In the genomic region with DNA sequence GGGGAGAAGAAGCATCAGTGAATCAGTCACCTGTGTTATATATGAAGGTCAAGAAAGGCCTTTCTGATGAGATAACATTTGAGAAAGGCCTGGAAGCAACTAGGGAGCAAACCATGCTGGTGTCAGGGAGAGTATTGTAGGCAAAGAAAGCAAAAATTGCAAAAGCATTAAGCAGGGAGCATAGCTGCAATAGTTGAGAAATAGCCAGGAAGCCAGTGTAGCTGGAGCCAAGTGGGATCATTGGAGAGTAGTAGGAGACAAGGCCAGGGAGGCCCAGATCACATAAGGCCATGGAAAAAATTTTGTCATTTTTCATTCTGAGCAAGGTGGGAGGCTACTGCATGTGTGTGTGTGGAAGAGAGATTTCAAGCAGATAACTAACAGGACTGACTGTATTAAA, we compare ENCODE assay signal across 19 cellular contexts. TPM values are rescaled to one million over a fixed set of nuclear protein-coding genes. Genes with fewer than 3 reads are reported as not detected.
DNase-seq lines count a peak whose midpoint lies in the region; ATAC-seq and TF ChIP-seq lines count a peak whose summit lies in the region.
"Had no signal": no experiment of that assay in that cellular context is flagged by ENCODE, and none has a peak within 500 bp of the region (broad histone marks: within the 10 kb centered on the region; RNA-seq: fewer than 3 reads in every experiment).

No MANE protein-coding gene starts in this region.

- H2AK5ac ChIP-seq in mesendoderm (ENCODE audit: low read length), result no peak overlapping the region

- no peak overlapping the region for H4K5ac ChIP-seq in mesendoderm (ENCODE audit: low read length)

- H3K27ac Mint-ChIP-seq in HFFc6, result peak overlapping the region; percentile 59
- H3K27ac Mint-ChIP-seq: CD4-positive, alpha-beta memory T cell; H9 had no signal

- H3K4me1 ChIP-seq in mesendoderm (ENCODE audit: control insufficient read depth, low read depth, low read length), result no peaks in the 10 kb centered on the region
- H3K4me1 ChIP-seq: BLaER1 had no signal

- H3K4me2 ChIP-seq in mesendoderm (ENCODE audit: low read length), result no peak overlapping the region
- H3K4me2 ChIP-seq: BLaER1 had no signal

- H3K9me3 Mint-ChIP-seq in HFFc6, result no peaks in the 10 kb centered on the region
- H3K9me3 Mint-ChIP-seq: CD4-positive, alpha-beta memory T cell; H9 had no signal

- no peak overlapping the region for H3K18ac ChIP-seq in mesendoderm (ENCODE audit: low read length)

- no peaks in the 10 kb centered on the region for H3K36me3 ChIP-seq in mesendoderm (ENCODE audit: control insufficient read depth, insufficient read depth, low read length)
- H3K36me3 ChIP-seq: BLaER1, SJCRH30 had no signal

- H3K23ac ChIP-seq in mesendoderm (ENCODE audit: low read length), result no peak overlapping the region

- no peaks in the 10 kb centered on the region for H3K79me2 ChIP-seq in mesendoderm (ENCODE audit: control insufficient read depth, insufficient read depth, low read length)

- no peak overlapping the region for H2BK15ac ChIP-seq in mesendoderm (replicated peaks; ENCODE audit: low read depth)

- H3K4me3 ChIP-seq in mesendoderm (ENCODE audit: low read length), result no peak overlapping the region
- H3K4me3 ChIP-seq: BLaER1, SJCRH30 had no signal

- no peaks in the 10 kb centered on the region for H3K27me3 ChIP-seq in mesendoderm (ENCODE audit: insufficient read depth, low read length, poor library complexity)
- H3K27me3 ChIP-seq: BLaER1, SJCRH30 had no signal

- H4K8ac ChIP-seq in mesendoderm (ENCODE audit: low read depth, low read length), result no peak overlapping the region

- H3K4me3 Mint-ChIP-seq in HFFc6, result no peak overlapping the region
- H3K4me3 Mint-ChIP-seq: CD4-positive, alpha-beta memory T cell; H9 had no signal

- ATAC-seq in GM18498 (IDR thresholded peaks at IDR 0.05; ENCODE audit: unreplicated experiment) (no peak), HG03520 (IDR thresholded peaks at IDR 0.05; ENCODE audit: unreplicated experiment) (no peak)
- ATAC-seq: Panc1 had no signal

- H3K79me1 ChIP-seq in mesendoderm (ENCODE audit: low read length), result no peaks in the 10 kb centered on the region

- no peak for TF ChIP-seq CTCF in HFFc6 (IDR thresholded peaks at IDR 0.05)

- peaks cover 13% of the 10 kb centered on the region for H3K36me3 Mint-ChIP-seq in HFFc6 (ENCODE audit: low read depth)
- H3K36me3 Mint-ChIP-seq: CD4-positive, alpha-beta memory T cell had no signal

- no peak overlapping the region for H3K56ac ChIP-seq in mesendoderm (ENCODE audit: low read length)

- H3K27me3 Mint-ChIP-seq in HFFc6 (ENCODE audit: insufficient read depth), result no peaks in the 10 kb centered on the region

- peak; percentile 71 for DNase-seq in AG08395 (ENCODE audit: low spot score)
- DNase-seq in HFFc6, result no peak
- DNase-seq in dedifferentiated amniotic fluid mesenchymal stem cell (ENCODE audit: extremely low spot score), result peak; percentile 40
- DNase-seq in mesendoderm, result peak; percentile 73
- no peak for DNase-seq in NCI-H510A (lab: John Stamatoyannopoulos, UW)
- no peak for DNase-seq in SK-N-DZ (ENCODE audit: low spot score)
- DNase-seq: 8988T; CD4-positive, alpha-beta memory T cell; DMS153; H9; NCI-H1048; NCI-H1436; NCI-H1930; NCI-H69; SJCRH30 had no signal

- H3K4ac ChIP-seq in mesendoderm (ENCODE audit: low read depth, low read length), result no peak overlapping the region

- no peak overlapping the region for H2BK5ac ChIP-seq in mesendoderm (ENCODE audit: low read length)

- no peak overlapping the region for H3K27ac ChIP-seq in mesendoderm (ENCODE audit: low read depth, low read length)
- H3K27ac ChIP-seq: BLaER1, SJCRH30 had no signal

- no peak overlapping the region for H3K9ac ChIP-seq in mesendoderm (ENCODE audit: low read length)
- H3K9ac ChIP-seq: BLaER1 had no signal

- no peak overlapping the region for H2BK120ac ChIP-seq in mesendoderm (ENCODE audit: low read depth, low read length)

- peaks cover 50% of the 10 kb centered on the region for H3K4me1 Mint-ChIP-seq in HFFc6 (ENCODE audit: low read depth)
- H3K4me1 Mint-ChIP-seq: CD4-positive, alpha-beta memory T cell had no signal

RNA-seq across cellular contexts. Expression of a gene that starts 18.8 kb away (rescaled TPM):
- 10 to 100 TPM; 40.7 to 50.7 (median 47.4) TPM for total RNA-seq in HFFc6 (2021; fragmentation: NEBNext Ultra II Directional; extraction: Animal tissue kit (Norgen Biotek cat#: 25700))
- polyA plus RNA-seq in mesendoderm (2013, experiment 1 of 2), result 62.9 TPM
- 61.1 TPM for polyA plus RNA-seq in mesendoderm (2013, experiment 2 of 2)
- polyA plus RNA-seq in SK-N-DZ (2014; cell fraction: cytosol; rRNA removed), result 54.9 and 64.2 TPM in 2 replicates
- polyA plus RNA-seq in SK-N-DZ (2014; cell fraction: nucleus; rRNA removed), result 56.7 and 82.0 TPM in 2 replicates

RNA-seq across cellular contexts. Expression of a gene that starts 41.6 kb away (rescaled TPM):
- total RNA-seq in HFFc6 (2021; fragmentation: NEBNext Ultra II Directional; extraction: Animal tissue kit (Norgen Biotek cat#: 25700)), result 1 to 10 TPM; 1.1 to 3.0 (median 1.8) TPM
- 2.5 TPM for polyA plus RNA-seq in mesendoderm (2013, experiment 1 of 2)
- 2.5 TPM for polyA plus RNA-seq in mesendoderm (2013, experiment 2 of 2)
- 0.05 TPM in 1 of 2 replicates, not detected in the other for polyA plus RNA-seq in SK-N-DZ (2014; cell fraction: cytosol; rRNA removed)
- not detected in 2 replicates for polyA plus RNA-seq in SK-N-DZ (2014; cell fraction: nucleus; rRNA removed)
- total RNA-seq: CD4-positive, alpha-beta memory T cell; SJCRH30 had no signal
- polyA plus RNA-seq: CD4-positive, alpha-beta memory T cell had no signal

Comparison
In these comparisons a context has a peak if more than half of its experiments do, and no peak if none do; other contexts are left out.
1. DNase-seq: peak in AG08395 (single experiment), dedifferentiated amniotic fluid mesenchymal stem cell (single experiment) and mesendoderm (single experiment); none in HFFc6 (single experiment), NCI-H510A (single experiment) and SK-N-DZ (single experiment).